Comparison of ENCODE assay signal across 1 cellular context in the genomic region with DNA sequence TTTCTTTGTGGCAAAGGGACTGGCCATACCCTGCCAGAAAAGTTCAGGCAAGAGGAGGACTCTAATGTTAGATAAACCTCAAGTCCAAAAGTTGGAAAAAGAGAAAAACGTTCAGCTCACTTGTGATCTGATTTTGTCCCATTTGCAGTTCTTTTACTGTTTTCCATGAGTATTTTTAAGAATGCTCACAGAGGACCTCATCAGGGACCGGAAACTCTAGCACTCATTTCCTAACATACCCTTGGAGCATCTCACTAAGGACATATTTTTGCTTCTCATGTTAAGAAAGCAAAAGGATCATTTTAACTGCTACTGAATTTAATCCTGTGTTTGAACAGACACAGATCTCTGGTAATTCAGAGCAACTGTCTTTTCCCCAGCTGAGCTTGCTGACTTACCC.
TF ChIP-seq lines count a peak whose summit lies in the region.

No MANE protein-coding gene starts in this region.

TF ChIP-seq in IMR-90, 13 proteins besides CTCF, POLR2A, EP300 and RAD21:
- TF ChIP-seq CEBPB (IDR thresholded peaks at IDR 0.05; ENCODE audit: low read depth, low read length) (no peak), CHD1 (IDR thresholded peaks at IDR 0.05; ENCODE audit: low read depth, low read length) (no peak), NFE2L2 (IDR thresholded peaks at IDR 0.05; ENCODE audit: low read depth, low read length) (no peak), SMC3 (IDR thresholded peaks at IDR 0.05; ENCODE audit: low read depth, low read length) (no peak), FOS (IDR thresholded peaks at IDR 0.05; ENCODE audit: low read depth, low read length) (no peak), RFX5 (IDR thresholded peaks at IDR 0.05; ENCODE audit: low read depth, low read length) (no peak), MAFK (IDR thresholded peaks at IDR 0.05; ENCODE audit: low read depth, low read length) (no peak), MXI1 (IDR thresholded peaks at IDR 0.05; ENCODE audit: borderline replicate concordance, low read depth, low read length) (no peak), RCOR1 (IDR thresholded peaks at IDR 0.05; ENCODE audit: insufficient replicate concordance, low read length) (no peak), BHLHE40 (IDR thresholded peaks at IDR 0.05; ENCODE audit: low read depth, low read length) (no peak), MAZ (IDR thresholded peaks at IDR 0.05; ENCODE audit: borderline replicate concordance, low read depth, low read length) (no peak)
- TF ChIP-seq, protein P1, sequence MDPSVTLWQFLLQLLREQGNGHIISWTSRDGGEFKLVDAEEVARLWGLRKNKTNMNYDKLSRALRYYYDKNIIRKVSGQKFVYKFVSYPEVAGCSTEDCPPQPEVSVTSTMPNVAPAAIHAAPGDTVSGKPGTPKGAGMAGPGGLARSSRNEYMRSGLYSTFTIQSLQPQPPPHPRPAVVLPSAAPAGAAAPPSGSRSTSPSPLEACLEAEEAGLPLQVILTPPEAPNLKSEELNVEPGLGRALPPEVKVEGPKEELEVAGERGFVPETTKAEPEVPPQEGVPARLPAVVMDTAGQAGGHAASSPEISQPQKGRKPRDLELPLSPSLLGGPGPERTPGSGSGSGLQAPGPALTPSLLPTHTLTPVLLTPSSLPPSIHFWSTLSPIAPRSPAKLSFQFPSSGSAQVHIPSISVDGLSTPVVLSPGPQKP (IDR thresholded peaks at IDR 0.05; ENCODE audit: borderline replicate concordance, low read depth, low read length), result no peak
- TF ChIP-seq, protein P2, sequence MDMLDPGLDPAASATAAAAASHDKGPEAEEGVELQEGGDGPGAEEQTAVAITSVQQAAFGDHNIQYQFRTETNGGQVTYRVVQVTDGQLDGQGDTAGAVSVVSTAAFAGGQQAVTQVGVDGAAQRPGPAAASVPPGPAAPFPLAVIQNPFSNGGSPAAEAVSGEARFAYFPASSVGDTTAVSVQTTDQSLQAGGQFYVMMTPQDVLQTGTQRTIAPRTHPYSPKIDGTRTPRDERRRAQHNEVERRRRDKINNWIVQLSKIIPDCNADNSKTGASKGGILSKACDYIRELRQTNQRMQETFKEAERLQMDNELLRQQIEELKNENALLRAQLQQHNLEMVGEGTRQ (IDR thresholded peaks at IDR 0.05; ENCODE audit: low read depth, low read length), result no peak
TF ChIP-seq in IMR-90: peak in this region for 0.
